9 cellular contexts compared by ENCODE assay signal in genomic region chr11:108224366-108224765, GRCh38. TPM values are rescaled to one million over a fixed set of nuclear protein-coding genes. Genes with fewer than 3 reads are reported as not detected.
DNase-seq lines count a peak whose midpoint lies in the region; ATAC-seq, FAIRE-seq and TF ChIP-seq lines count a peak whose summit lies in the region.
"Had no signal": no experiment of that assay in that cellular context is flagged by ENCODE, and none has a peak within 500 bp of the region (broad histone marks: within the 10 kb centered on the region; RNA-seq: fewer than 3 reads in every experiment).

No MANE protein-coding gene starts in this region.

- POLR2A ChIA-PET in endothelial cell of umbilical vein (lab: Charles Lee) = no interaction called here

- FAIRE-seq in endothelial cell of umbilical vein (lab: Jason Lieb, UNC) = no peak

- peaks cover 17 to 56% (median 44%) of the 10 kb centered on the region in 4 donors for H3K4me1 Mint-ChIP-seq in CD4-positive, CD25-positive, alpha-beta regulatory T cell
- H3K4me1 Mint-ChIP-seq in activated T-helper 2 cell treated with anti-CD3 and anti-CD28 coated beads, Interferon-gamma antibody, Interleukin-2, Interleukin-4, amounts not matched to agents 10 μg/mL and 5 μg/mL and 100 μg/mL, durations not matched to agents 14 hours and 24 hours and 36 hours (ENCODE audit: low read depth) = peaks cover 38% of the 10 kb centered on the region

- no peaks in the 10 kb centered on the region for H3K9me3 Mint-ChIP-seq in CD4-positive, CD25-positive, alpha-beta regulatory T cell
- no peaks in the 10 kb centered on the region for H3K9me3 Mint-ChIP-seq in activated T-helper 2 cell treated with anti-CD3 and anti-CD28 coated beads, Interferon-gamma antibody, Interleukin-2, Interleukin-4, amounts not matched to agents 10 μg/mL and 5 μg/mL and 100 μg/mL, durations not matched to agents 14 hours and 24 hours and 36 hours

- dilution Hi-C loops in endothelial cell of umbilical vein (cut with MboI; ENCODE audit: extremely low pct_ligation_motif_present, low sequenced_read_pairs) = no loop called here

- H3K4me1 ChIP-seq in CD4-positive, CD25-positive, alpha-beta regulatory T cell (ENCODE audit: control insufficient read depth, insufficient read depth, low read length, poor library complexity, severe bottlenecking) = peaks cover 64% of the 10 kb centered on the region
- H3K4me1 ChIP-seq in endothelial cell of umbilical vein (ENCODE audit: control insufficient read depth, extremely low read depth, insufficient read depth, low read length) = peaks cover 27% of the 10 kb centered on the region
- H3K4me1 ChIP-seq in neutrophil (ENCODE audit: control insufficient read depth in 1 of 2, insufficient read depth in 1 of 2, low read depth in 1 of 2, low read length in 1 of 2) = peaks cover 51 to 55% of the 10 kb centered on the region in 2 experiments

- peak overlapping the region; percentile 91 for H3K4me3 ChIP-seq in CD4-positive, CD25-positive, alpha-beta regulatory T cell (ENCODE audit: low read depth, low read length)
- H3K4me3 ChIP-seq in NB4 (ENCODE audit: low read depth, low read length) = peak overlapping the region; percentile 96
- peak overlapping the region in 1 of 3 experiments; percentile 88 for H3K4me3 ChIP-seq in endothelial cell of umbilical vein (replicated peaks in 1 of 3; ENCODE audit: insufficient read depth in 1 of 3, low read depth in 1 of 3, low read length in 3 of 3)
- peak overlapping the region; percentile 85 to 97 for H3K4me3 ChIP-seq in neutrophil (ENCODE audit: low read depth in 1 of 2, low read length in 1 of 2)

- H3K36me3 Mint-ChIP-seq in CD4-positive, CD25-positive, alpha-beta regulatory T cell = peaks cover 15% of the 10 kb centered on the region
- H3K36me3 Mint-ChIP-seq in activated T-helper 2 cell treated with anti-CD3 and anti-CD28 coated beads, Interferon-gamma antibody, Interleukin-2, Interleukin-4, amounts not matched to agents 10 μg/mL and 5 μg/mL and 100 μg/mL, durations not matched to agents 14 hours and 24 hours and 36 hours (ENCODE audit: low read depth) = peaks cover 38% of the 10 kb centered on the region

- TF ChIP-seq CTCF in NB4 (IDR thresholded peaks at IDR 0.05; ENCODE audit: low read depth, low read length) (no peak), endothelial cell of umbilical vein (IDR thresholded peaks at IDR 0.05; ENCODE audit: extremely low read depth in 1 of 2, insufficient read depth in 1 of 2, low read depth in 1 of 2, low read length in 2 of 2) (no peak), neutrophil (IDR thresholded peaks at IDR 0.05) (no peak)

- H3K27me3 Mint-ChIP-seq in CD4-positive, CD25-positive, alpha-beta regulatory T cell = no peaks in the 10 kb centered on the region
- H3K27me3 Mint-ChIP-seq in activated T-helper 2 cell treated with anti-CD3 and anti-CD28 coated beads, Interferon-gamma antibody, Interleukin-2, Interleukin-4, amounts not matched to agents 10 μg/mL and 5 μg/mL and 100 μg/mL, durations not matched to agents 14 hours and 24 hours and 36 hours (ENCODE audit: low read depth) = no peaks in the 10 kb centered on the region

- peaks cover 57% of the 10 kb centered on the region for H3K79me2 ChIP-seq in endothelial cell of umbilical vein (ENCODE audit: control insufficient read depth, insufficient read depth, low read length)

- H3K4me2 ChIP-seq in endothelial cell of umbilical vein (ENCODE audit: insufficient read depth, low read length) = peak overlapping the region; percentile 79

- TF ChIP-seq POLR2A in NB4 (IDR thresholded peaks at IDR 0.05; ENCODE audit: extremely low read depth, insufficient read length) (no peak), endothelial cell of umbilical vein (IDR thresholded peaks at IDR 0.05; ENCODE audit: low read depth, low read length) (no peak)

- no peaks in the 10 kb centered on the region for H3K9me3 ChIP-seq in CD4-positive, CD25-positive, alpha-beta regulatory T cell (ENCODE audit: control insufficient read depth in 2 of 2, low read length in 2 of 2)
- H3K9me3 ChIP-seq in endothelial cell of umbilical vein (replicated peaks; ENCODE audit: control insufficient read depth, insufficient read depth, low read length) (no peaks in the 10 kb centered on the region), neutrophil (no peaks in the 10 kb centered on the region)

- BruUV-seq in endothelial cell of umbilical vein (replicated peaks; lab: Mats Ljungman, UMichigan) = no TSS peak

- H3K4me3 Mint-ChIP-seq in CD4-positive, CD25-positive, alpha-beta regulatory T cell = no peak overlapping the region
- H3K4me3 Mint-ChIP-seq in activated T-helper 2 cell treated with anti-CD3 and anti-CD28 coated beads, Interferon-gamma antibody, Interleukin-2, Interleukin-4, amounts not matched to agents 10 μg/mL and 5 μg/mL and 100 μg/mL, durations not matched to agents 14 hours and 24 hours and 36 hours (ENCODE audit: low read depth) = no peak overlapping the region

- peaks cover 22% of the 10 kb centered on the region for H3K36me3 ChIP-seq in CD4-positive, CD25-positive, alpha-beta regulatory T cell (ENCODE audit: control insufficient read depth, insufficient read depth, low read length)
- H3K36me3 ChIP-seq in endothelial cell of umbilical vein (ENCODE audit: control insufficient read depth in 2 of 2, extremely low read depth in 1 of 2, insufficient read depth in 2 of 2, low read length in 2 of 2) (peaks cover 0 to 8% of the 10 kb centered on the region in 2 experiments), neutrophil (peaks cover 25% of the 10 kb centered on the region)

- intact Hi-C loops in endothelial cell of umbilical vein (cut with micrococcal nuclease) = loop anchor here (5.0 to 10.0 kb wide), 4 partner anchors 98 to 508 kb away; partner anchors contain the start of gene EXPH5
- intact Hi-C loops in activated T-helper 2 cell treated with anti-CD3 and anti-CD28 coated beads, Interferon-gamma antibody, Interleukin-2, Interleukin-4, amounts not matched to agents 10 μg/mL and 5 μg/mL and 100 μg/mL, durations not matched to agents 14 hours and 24 hours and 36 hours (cut with micrococcal nuclease) = loop anchor here (1.0 to 5.0 kb wide), 3 partner anchors 217 to 509 kb away; partner anchors contain the start of gene CUL5

- peak in 1 of 3 donors; percentile 10 for DNase-seq in CD4-positive, CD25-positive, alpha-beta regulatory T cell
- DNase-seq in NB4 (ENCODE audit: low read depth) = no peak
- no peak for DNase-seq in endothelial cell of umbilical vein (ENCODE audit: low read depth, low spot score)
- DNase-seq in NCI-H1092 (lab: John Stamatoyannopoulos, UW) = no peak
- DNase-seq in cerebellar cortex (ENCODE audit: low spot score) = no peak
- no peak for DNase-seq in activated T-helper 2 cell treated with anti-CD3 and anti-CD28 coated beads, Interferon-gamma antibody, Interleukin-2, Interleukin-4, amounts not matched to agents 10 μg/mL and 5 μg/mL and 100 μg/mL, durations not matched to agents 14 hours and 24 hours and 36 hours (ENCODE audit: low spot score)
- DNase-seq: NCI-H2081 treated with DMSO at 0.1 percent for 48 hours had no signal

- no peaks in the 10 kb centered on the region for H3K27me3 ChIP-seq in CD4-positive, CD25-positive, alpha-beta regulatory T cell (ENCODE audit: control insufficient read depth, insufficient read depth, low read length)
- H3K27me3 ChIP-seq in endothelial cell of umbilical vein (ENCODE audit: control insufficient read depth in 2 of 2, insufficient read depth in 2 of 2, low read length in 2 of 2) = no peaks in the 10 kb centered on the region
- no peaks in the 10 kb centered on the region for H3K27me3 ChIP-seq in neutrophil

- H2AFZ ChIP-seq in endothelial cell of umbilical vein (ENCODE audit: low read depth, low read length) = no peak overlapping the region

- no peak for ATAC-seq in CD4-positive, CD25-positive, alpha-beta regulatory T cell (ENCODE audit: low read depth in 2 of 2)
- ATAC-seq in HG03175 (IDR thresholded peaks at IDR 0.05; ENCODE audit: unreplicated experiment) = no peak

- no peak overlapping the region for H3K9ac ChIP-seq in endothelial cell of umbilical vein (replicated peaks; ENCODE audit: extremely low read depth, insufficient read depth, low read length)

- CTCF ChIA-PET in endothelial cell of umbilical vein (lab: Charles Lee) = interaction anchor here (1.4 to 1.8 kb wide), 4 partner anchors 9 to 106 kb away, joined by 4 to 8 read pairs (median 6); no protein-coding TSS in a partner anchor

- no peak overlapping the region for H3K27ac Mint-ChIP-seq in CD4-positive, CD25-positive, alpha-beta regulatory T cell
- no peak overlapping the region for H3K27ac Mint-ChIP-seq in activated T-helper 2 cell treated with anti-CD3 and anti-CD28 coated beads, Interferon-gamma antibody, Interleukin-2, Interleukin-4, amounts not matched to agents 10 μg/mL and 5 μg/mL and 100 μg/mL, durations not matched to agents 14 hours and 24 hours and 36 hours

- H3K27ac ChIP-seq in CD4-positive, CD25-positive, alpha-beta regulatory T cell (ENCODE audit: insufficient read depth, low read length, poor library complexity, severe bottlenecking) = peak overlapping the region; percentile 99
- H3K27ac ChIP-seq in endothelial cell of umbilical vein (ENCODE audit: insufficient read depth, low read depth, low read length) = no peak overlapping the region
- peak overlapping the region; percentile 96 for H3K27ac ChIP-seq in neutrophil

- no peaks in the 10 kb centered on the region for H3K9me1 ChIP-seq in endothelial cell of umbilical vein (replicated peaks; ENCODE audit: control insufficient read depth, extremely low read depth, insufficient read depth, low read length)

- H4K20me1 ChIP-seq in endothelial cell of umbilical vein (replicated peaks; ENCODE audit: control insufficient read depth, extremely low read depth, insufficient read depth, low read length) = no peaks in the 10 kb centered on the region

RNA-seq across cellular contexts. Expression of gene ATM, which starts 1.5 kb away (rescaled TPM):
- 194 TPM for total RNA-seq in CD4-positive, CD25-positive, alpha-beta regulatory T cell
- polyA plus RNA-seq in CD4-positive, CD25-positive, alpha-beta regulatory T cell = 10 to 100 TPM; 30.4 to 55.4 (median 49.3) TPM
- total RNA-seq in endothelial cell of umbilical vein = 49.7 and 52.1 TPM in 2 replicates
- polyA plus RNA-seq in endothelial cell of umbilical vein = 8.3 and 11.8 TPM in 2 replicates
- 12.2 and 15.8 TPM in 2 replicates for polyA plus RNA-seq in endothelial cell of umbilical vein (2011; cell fraction: cytosol; rRNA removed)
- 53.6 and 74.0 TPM in 2 replicates for polyA plus RNA-seq in endothelial cell of umbilical vein (2011; cell fraction: nucleus; rRNA removed)
- polyA plus RNA-seq in endothelial cell of umbilical vein (2012) = 26.7 and 26.9 TPM in 2 replicates
- 46.2 and 111 TPM in 2 replicates for polyA minus RNA-seq in endothelial cell of umbilical vein
- 28.6 TPM for polyA minus RNA-seq in endothelial cell of umbilical vein (2011; cell fraction: cytosol; rRNA and poly(A)+ RNA removed)
- polyA minus RNA-seq in endothelial cell of umbilical vein (2011; cell fraction: nucleus; rRNA and poly(A)+ RNA removed) = 140 and 144 TPM in 2 replicates
- total RNA-seq in activated T-helper 2 cell treated with anti-CD3 and anti-CD28 coated beads, Interferon-gamma antibody, Interleukin-2, Interleukin-4, amounts not matched to agents 10 μg/mL and 5 μg/mL and 100 μg/mL, durations not matched to agents 14 hours and 24 hours and 36 hours = 34.1 and 34.7 TPM in 2 replicates

RNA-seq across cellular contexts. Expression of gene NPAT, which starts 1.9 kb away (rescaled TPM):
- total RNA-seq in CD4-positive, CD25-positive, alpha-beta regulatory T cell = 36.5 TPM
- 10 to 100 TPM; 25.5 to 36.3 (median 29.9) TPM for polyA plus RNA-seq in CD4-positive, CD25-positive, alpha-beta regulatory T cell
- 19.0 and 19.7 TPM in 2 replicates for total RNA-seq in endothelial cell of umbilical vein
- polyA plus RNA-seq in endothelial cell of umbilical vein = 4.0 and 4.4 TPM in 2 replicates
- 4.7 and 5.0 TPM in 2 replicates for polyA plus RNA-seq in endothelial cell of umbilical vein (2011; cell fraction: cytosol; rRNA removed)
- 12.5 and 17.5 TPM in 2 replicates for polyA plus RNA-seq in endothelial cell of umbilical vein (2011; cell fraction: nucleus; rRNA removed)
- 7.9 and 10.2 TPM in 2 replicates for polyA plus RNA-seq in endothelial cell of umbilical vein (2012)
- polyA minus RNA-seq in endothelial cell of umbilical vein = 20.3 and 23.5 TPM in 2 replicates
- polyA minus RNA-seq in endothelial cell of umbilical vein (2011; cell fraction: cytosol; rRNA and poly(A)+ RNA removed) = 12.4 TPM
- polyA minus RNA-seq in endothelial cell of umbilical vein (2011; cell fraction: nucleus; rRNA and poly(A)+ RNA removed) = 25.5 and 37.1 TPM in 2 replicates
- 25.6 and 28.5 TPM in 2 replicates for total RNA-seq in activated T-helper 2 cell treated with anti-CD3 and anti-CD28 coated beads, Interferon-gamma antibody, Interleukin-2, Interleukin-4, amounts not matched to agents 10 μg/mL and 5 μg/mL and 100 μg/mL, durations not matched to agents 14 hours and 24 hours and 36 hours
